In the genomic region with DNA sequence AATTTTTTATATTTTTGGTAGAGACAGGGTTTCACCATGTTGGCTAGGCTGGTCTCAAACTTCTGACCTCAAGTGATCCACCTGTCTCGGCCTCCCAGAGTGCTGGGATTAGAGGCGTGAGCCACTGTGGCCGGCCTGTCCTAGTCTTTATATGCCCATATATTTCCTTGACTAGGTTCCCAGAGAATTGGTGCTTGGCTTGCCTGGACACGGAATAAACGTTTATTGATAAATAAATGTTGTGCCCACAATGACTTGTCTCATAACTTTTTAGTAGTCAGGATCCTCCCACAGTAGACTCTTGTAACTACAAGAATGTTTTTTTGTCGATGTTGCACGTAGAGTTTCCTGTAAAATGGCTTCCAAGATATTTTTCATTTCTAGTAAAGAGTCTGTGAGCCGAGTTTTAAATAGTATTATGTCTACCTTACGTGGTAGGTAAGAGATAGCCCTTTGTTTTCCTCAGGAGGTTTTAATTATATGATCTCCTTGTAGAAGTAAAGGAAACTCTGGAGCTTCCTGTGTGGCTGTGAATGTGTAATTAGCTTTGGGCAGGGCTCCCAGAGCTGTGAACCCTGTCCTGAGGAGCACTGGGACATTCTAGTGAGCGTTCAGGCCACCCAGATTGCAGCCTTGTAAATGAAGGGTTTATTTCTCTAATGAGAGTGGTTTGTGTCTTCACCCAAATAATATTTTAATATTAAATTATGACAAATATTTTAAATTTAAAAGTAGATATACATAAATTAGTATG, we compare ENCODE assay signal across 7 cellular contexts.
DNase-seq lines count a peak whose midpoint lies in the region; ATAC-seq, FAIRE-seq and TF ChIP-seq lines count a peak whose summit lies in the region.
"Not testable (repeated sequence)": the region's sequence is repeated elsewhere in the genome, so short reads cannot be mapped to it uniquely, and the experiment has no call there.

No MANE protein-coding gene starts in this region.

- not testable (repeated sequence) for H3K9me3 ChIP-seq in mucosa of descending colon

- ATAC-seq in left ventricle myocardium superior (peak; percentile 39), left colon (peak; percentile 90), mucosa of descending colon (peak; percentile 92), sciatic nerve (peak; percentile 81)

- DNase-seq in activated CD4-positive, alpha-beta T cell treated with anti-CD3 and anti-CD28 coated beads, Interleukin-2, amount 10 ng/mL, durations not matched to agents 24 days and 14 days: peak; percentile 34
- not testable (repeated sequence) for DNase-seq in left ventricle myocardium superior; sciatic nerve (ENCODE audit: low spot score)
- peak in 1 of 2 donors; percentile 18 for DNase-seq in left colon
- DNase-seq in mucosa of descending colon: peak in 2 of 3 donors; percentile 29 to 31

- H3K36me3 Mint-ChIP-seq in activated CD4-positive, alpha-beta T cell treated with anti-CD3 and anti-CD28 coated beads, Interleukin-2, amount 10 ng/mL, durations not matched to agents 24 days and 14 days (ENCODE audit: low read depth): not testable (repeated sequence)

- H3K27ac Mint-ChIP-seq in activated CD4-positive, alpha-beta T cell treated with anti-CD3 and anti-CD28 coated beads, Interleukin-2, amount 10 ng/mL, durations not matched to agents 24 days and 14 days: not testable (repeated sequence)

- H3K4me3 ChIP-seq in mucosa of descending colon: not testable (repeated sequence)

- not testable (repeated sequence) for H3K9me3 Mint-ChIP-seq in activated CD4-positive, alpha-beta T cell treated with anti-CD3 and anti-CD28 coated beads, Interleukin-2, amount 10 ng/mL, durations not matched to agents 24 days and 14 days

- H3K27me3 Mint-ChIP-seq in activated CD4-positive, alpha-beta T cell treated with anti-CD3 and anti-CD28 coated beads, Interleukin-2, amount 10 ng/mL, durations not matched to agents 24 days and 14 days: not testable (repeated sequence)

- intact Hi-C loops in activated CD4-positive, alpha-beta T cell treated with anti-CD3 and anti-CD28 coated beads, Interleukin-2, amount 10 ng/mL, durations not matched to agents 24 days and 14 days (cut with micrococcal nuclease); left ventricle myocardium superior (cut with micrococcal nuclease); mucosa of descending colon (cut with DNase I, micrococcal nuclease); sciatic nerve (cut with DNase I): not testable (repeated sequence)
- intact Hi-C loops in left colon (cut with DNase I, micrococcal nuclease): loop anchor here in 1 of 2 donors (10.0 kb wide), 1 partner anchor 1333 kb away; no protein-coding TSS in a partner anchor

- peak; percentile 95 for FAIRE-seq in endometrium (lab: Jason Lieb, UNC)

- not testable (repeated sequence) for H3K36me3 ChIP-seq in mucosa of descending colon (ENCODE audit: low read depth)

- TF ChIP-seq CTCF in C4-2B (conservative IDR thresholded peaks at IDR 0.05); mucosa of descending colon (IDR thresholded peaks at IDR 0.05): not testable (repeated sequence)

- not testable (repeated sequence) for H3K4me3 Mint-ChIP-seq in activated CD4-positive, alpha-beta T cell treated with anti-CD3 and anti-CD28 coated beads, Interleukin-2, amount 10 ng/mL, durations not matched to agents 24 days and 14 days

- H3K4me1 Mint-ChIP-seq in activated CD4-positive, alpha-beta T cell treated with anti-CD3 and anti-CD28 coated beads, Interleukin-2, amount 10 ng/mL, durations not matched to agents 24 days and 14 days: not testable (repeated sequence)

- not testable (repeated sequence) for H3K4me1 ChIP-seq in mucosa of descending colon (ENCODE audit: low read depth)

- H3K27ac ChIP-seq in C4-2B: peak overlapping the region; percentile 42

Comparison
In these comparisons a context has a peak if more than half of its experiments do, and no peak if none do; other contexts are left out.
1. ATAC-seq: peak in every context shown above with its lines; median percentile 92 in mucosa of descending colon; 90 in left colon; 81 in sciatic nerve; 39 in left ventricle myocardium superior.